8 cellular contexts compared by ENCODE assay signal in genomic region chrX:50579955-50580354, GRCh38.
A peak's percentile ranks its signal among the peaks of the same experiment; 100 is the strongest.
DNase-seq lines count a peak whose midpoint lies in the region; ATAC-seq and TF ChIP-seq lines count a peak whose summit lies in the region.

No MANE protein-coding gene starts in this region.

- peak; percentile 58 for TF ChIP-seq CTCF in foreskin keratinocyte (conservative IDR thresholded peaks at IDR 0.05)

- H3K4me1 ChIP-seq in foreskin keratinocyte: no peaks in the 10 kb centered on the region

- no peaks in the 10 kb centered on the region for H3K27me3 ChIP-seq in foreskin keratinocyte

- ATAC-seq in GM21786 (IDR thresholded peaks at IDR 0.05; ENCODE audit: unreplicated experiment): peak; percentile 50
- ATAC-seq in foreskin keratinocyte: peak; percentile 68

- H3K27ac ChIP-seq in foreskin keratinocyte: no peak overlapping the region

- DNase-seq in SIG-M5 treated with dmso at 0.1 percent for 504 hours (lab: John Stamatoyannopoulos, UW; ENCODE audit: unreplicated experiment): peak; percentile 26
- DNase-seq in SIG-M5 (lab: John Stamatoyannopoulos, UW): no peak
- peak; percentile 6 for DNase-seq in NCI-H187 treated with DMSO at 0.1 percent for 48 hours (lab: John Stamatoyannopoulos, UW)
- DNase-seq in activated CD4-positive, alpha-beta T cell treated with anti-CD3 and anti-CD28 coated beads for 48 hours: peak; percentile 15
- DNase-seq in foreskin keratinocyte: peak; percentile 4 to 35
- peak; percentile 19 for DNase-seq in pulmonary artery endothelial cell (ENCODE audit: low read depth, low spot score)
- DNase-seq in NCI-H1048 (lab: John Stamatoyannopoulos, UW): no peak

Comparison
In these comparisons a context has a peak if more than half of its experiments do, and no peak if none do; other contexts are left out.
1. DNase-seq: peak in SIG-M5 treated with dmso at 0.1 percent for 504 hours (single experiment), NCI-H187 treated with DMSO at 0.1 percent for 48 hours (single experiment), activated CD4-positive, alpha-beta T cell treated with anti-CD3 and anti-CD28 coated beads for 48 hours (single experiment), foreskin keratinocyte (2 of 2) and pulmonary artery endothelial cell (single experiment); none in SIG-M5 (single experiment) and NCI-H1048 (single experiment).